Comparison of ENCODE assay signal across 19 cellular contexts in genomic region chr16:17803625-17804410, GRCh38.
DNase-seq lines count a peak whose midpoint lies in the region; ATAC-seq and TF ChIP-seq lines count a peak whose summit lies in the region.
"Had no signal": no experiment of that assay in that cellular context is flagged by ENCODE, and none has a peak within 500 bp of the region (broad histone marks: within the 10 kb centered on the region; RNA-seq: fewer than 3 reads in every experiment).

No MANE protein-coding gene starts in this region.

- 46 to 67% methylated on average over 3 to 5 of the region's 5 CpGs for WGBS in gastroesophageal sphincter (ENCODE audit: low coverage in 1 of 2), 2 donors

- H3K27ac ChIP-seq in SJSA1 (peak overlapping the region; percentile 12; the same call in 1 of the 2 replicates), gastroesophageal sphincter (no peak overlapping the region)
- H3K27ac ChIP-seq: neutrophil, stomach, uterus had no signal

- peaks cover 5% of the 10 kb centered on the region for H3K4me1 ChIP-seq in SJSA1 (replicated peaks)
- H3K4me1 ChIP-seq in gastroesophageal sphincter: no peaks in the 10 kb centered on the region
- H3K4me1 ChIP-seq: stomach, uterus had no signal

- H3K4me1 Mint-ChIP-seq in activated CD4-positive, alpha-beta T cell treated with anti-CD3 and anti-CD28 coated beads, Interleukin-2, amount 10 ng/mL, durations not matched to agents 7 days and 5 days: no peaks in the 10 kb centered on the region
- H3K4me1 Mint-ChIP-seq: T-cell had no signal

- POLR2A ChIA-PET in AG04449 (lab: Yijun Ruan, JAX): interaction anchor here (0.8 kb wide), 1 partner anchor 335 kb away, joined by 3 read pairs; no protein-coding TSS in a partner anchor
- POLR2A ChIA-PET in activated CD4-positive, alpha-beta T cell treated with anti-CD3 and anti-CD28 coated beads, Interleukin-2, amount 10 ng/mL, durations not matched to agents 7 days and 5 days (lab: Charles Lee): no interaction called here

- H3K4me3 ChIP-seq in AG04449 (ENCODE audit: low read depth, low read length) (no peak overlapping the region), SJSA1 (no peak overlapping the region), fibroblast of mammary gland (ENCODE audit: control insufficient read depth, low read depth, low read length) (no peak overlapping the region), gastroesophageal sphincter (no peak overlapping the region)
- H3K4me3 ChIP-seq: stomach, uterus had no signal

- TF ChIP-seq POLR2A in gastroesophageal sphincter (IDR thresholded peaks at IDR 0.05): no peak

- no peaks in the 10 kb centered on the region for H3K9me3 Mint-ChIP-seq in activated CD4-positive, alpha-beta T cell treated with anti-CD3 and anti-CD28 coated beads, Interleukin-2, amount 10 ng/mL, durations not matched to agents 7 days and 5 days
- H3K9me3 Mint-ChIP-seq: T-cell had no signal

- H3K27ac Mint-ChIP-seq in activated CD4-positive, alpha-beta T cell treated with anti-CD3 and anti-CD28 coated beads, Interleukin-2, amount 10 ng/mL, durations not matched to agents 7 days and 5 days: no peak overlapping the region
- H3K27ac Mint-ChIP-seq: activated CD8-positive, alpha-beta T cell treated with anti-CD3 and anti-CD28 coated beads, Interleukin-2, amount 10 ng/mL, durations not matched to agents 7 days and 5 days; activated naive CD8-positive, alpha-beta T cell had no signal

- DNase-seq in AG04449 (ENCODE audit: low read depth, low spot score) (peak; percentile 76), GM04504 (ENCODE audit: low read depth) (peak; percentile 44), SJSA1 (ENCODE audit: low read depth in 1 of 2, low spot score in 2 of 2) (peak in 1 of 2 experiments; percentile 41), fibroblast of mammary gland (ENCODE audit: low read depth) (peak; percentile 97)
- no peak for DNase-seq in activated T-cell treated with anti-CD3 and anti-CD28 coated beads, Interleukin-2, amount 50 U/mL, for 48 hours
- no peak for DNase-seq in activated CD4-positive, alpha-beta T cell treated with anti-CD3 and anti-CD28 coated beads, Interleukin-2, amount 10 ng/mL, durations not matched to agents 7 days and 5 days
- DNase-seq: activated CD8-positive, alpha-beta T cell treated with anti-CD3 and anti-CD28 coated beads, Interleukin-2, amount 10 ng/mL, durations not matched to agents 7 days and 5 days; Karpas-422; left colon; NCI-H1417 treated with DMSO at 0.1 percent for 48 hours; retina; stomach; T-cell; uterus had no signal

- H3K36me3 ChIP-seq in SJSA1 (no peaks in the 10 kb centered on the region), gastroesophageal sphincter (no peaks in the 10 kb centered on the region)
- H3K36me3 ChIP-seq: neutrophil, stomach, uterus had no signal

- TF ChIP-seq EP300 in gastroesophageal sphincter (IDR thresholded peaks at IDR 0.05): no peak

- H3K4me3 Mint-ChIP-seq in activated CD4-positive, alpha-beta T cell treated with anti-CD3 and anti-CD28 coated beads, Interleukin-2, amount 10 ng/mL, durations not matched to agents 7 days and 5 days: no peak overlapping the region
- H3K4me3 Mint-ChIP-seq: activated CD8-positive, alpha-beta T cell treated with anti-CD3 and anti-CD28 coated beads, Interleukin-2, amount 10 ng/mL, durations not matched to agents 7 days and 5 days; activated naive CD8-positive, alpha-beta T cell; T-cell had no signal

- no peaks in the 10 kb centered on the region for H3K27me3 Mint-ChIP-seq in activated CD4-positive, alpha-beta T cell treated with anti-CD3 and anti-CD28 coated beads, Interleukin-2, amount 10 ng/mL, durations not matched to agents 7 days and 5 days

- ATAC-seq in HG02970 (IDR thresholded peaks at IDR 0.05; ENCODE audit: low FRiP score, unreplicated experiment) (no peak), gastroesophageal sphincter (no peak)
- ATAC-seq: activated CD8-positive, alpha-beta T cell treated with anti-CD3 and anti-CD28 coated beads, Interleukin-2, amount 10 ng/mL, durations not matched to agents 7 days and 5 days; left colon; Panc1; T-cell had no signal

- no peak for TF ChIP-seq CTCF in AG04449 (IDR thresholded peaks at IDR 0.05; ENCODE audit: insufficient read depth, low read length, missing control alignments)
- no peak for TF ChIP-seq CTCF in fibroblast of mammary gland (conservative IDR thresholded peaks at IDR 0.05; ENCODE audit: control insufficient read depth, insufficient read depth, low read depth, low read length)
- TF ChIP-seq CTCF in gastroesophageal sphincter (IDR thresholded peaks at IDR 0.05): no peak

- CTCF ChIA-PET in AG04449 (lab: Yijun Ruan, JAX): interaction anchor here (0.7 to 1.7 kb wide), 3 partner anchors 23 to 649 kb away, joined by 3 to 4 read pairs (median 3); no protein-coding TSS in a partner anchor
- CTCF ChIA-PET in activated CD4-positive, alpha-beta T cell treated with anti-CD3 and anti-CD28 coated beads, Interleukin-2, amount 10 ng/mL, durations not matched to agents 7 days and 5 days (lab: Charles Lee): no interaction called here

- H3K36me3 Mint-ChIP-seq in activated CD4-positive, alpha-beta T cell treated with anti-CD3 and anti-CD28 coated beads, Interleukin-2, amount 10 ng/mL, durations not matched to agents 7 days and 5 days (ENCODE audit: low read depth): no peaks in the 10 kb centered on the region
- H3K36me3 Mint-ChIP-seq: activated naive CD8-positive, alpha-beta T cell; T-cell had no signal

- no peaks in the 10 kb centered on the region for H3K27me3 ChIP-seq in SJSA1 (replicated peaks)
- peaks cover 4% of the 10 kb centered on the region for H3K27me3 ChIP-seq in gastroesophageal sphincter
- H3K27me3 ChIP-seq: neutrophil, uterus had no signal

- no peaks in the 10 kb centered on the region for H3K9me3 ChIP-seq in SJSA1 (replicated peaks)
- H3K9me3 ChIP-seq in gastroesophageal sphincter: no peaks in the 10 kb centered on the region
- H3K9me3 ChIP-seq: neutrophil, stomach, uterus had no signal

Comparison
In these comparisons a context has a peak if more than half of its experiments do, and no peak if none do; other contexts are left out.
1. DNase-seq: peak in AG04449 (single experiment), GM04504 (single experiment) and fibroblast of mammary gland (single experiment); none in activated T-cell treated with anti-CD3 and anti-CD28 coated beads, Interleukin-2, amount 50 U/mL, for 48 hours (0 of 2) and activated CD4-positive, alpha-beta T cell treated with anti-CD3 and anti-CD28 coated beads, Interleukin-2, amount 10 ng/mL, durations not matched to agents 7 days and 5 days (single experiment).